ENCODE assay signal across 19 cellular contexts in the genomic region with DNA sequence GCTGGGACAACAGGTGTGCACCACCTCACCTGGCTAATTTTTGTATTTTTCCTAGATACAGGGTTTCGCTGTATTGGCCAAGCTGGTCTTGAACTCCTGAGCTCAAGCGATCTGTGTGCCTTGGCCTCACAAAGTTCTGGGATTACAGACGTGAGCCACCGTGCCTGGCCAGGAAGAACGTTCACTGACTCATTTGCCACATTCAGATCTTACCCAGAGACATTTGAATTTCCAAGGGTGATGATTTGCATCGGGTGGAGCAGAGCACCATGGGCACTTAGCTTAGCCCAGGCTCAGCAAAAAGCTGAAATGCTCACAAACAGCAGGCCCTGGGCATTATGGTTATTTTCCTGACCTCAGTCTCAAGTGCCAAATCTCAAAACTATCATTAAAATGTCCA. TPM values are rescaled to one million over a fixed set of nuclear protein-coding genes. Genes with fewer than 3 reads are reported as not detected.
"Had no signal": no experiment of that assay in that cellular context is flagged by ENCODE, and none has a peak within 500 bp of the region (broad histone marks: within the 10 kb centered on the region; RNA-seq: fewer than 3 reads in every experiment).

No MANE protein-coding gene starts in this region.

- FAIRE-seq: endothelial cell of umbilical vein, pancreas had no signal

- H3K4me3 Mint-ChIP-seq: activated CD4-positive, alpha-beta T cell treated with anti-CD3 and anti-CD28 coated beads, Interleukin-2, amount 10 ng/mL, durations not matched to agents 24 days and 14 days; activated CD8-positive, alpha-beta T cell treated with anti-CD3 and anti-CD28 coated beads, Interleukin-2, amount 10 ng/mL, durations not matched to agents 7 days and 5 days; activated naive CD4-positive, alpha-beta T cell treated with anti-CD3 and anti-CD28 coated beads, Interleukin-2, amount 10 ng/mL, durations not matched to agents 7 days and 5 days; activated T-cell treated with anti-CD3 and anti-CD28 coated beads, Interleukin-2, amount 50 U/mL, for 24 hours; immature natural killer cell; naive thymus-derived CD4-positive, alpha-beta T cell; stimulated activated naive B cell treated with anti-CD40 and anti-IgM and Interleukin-4, amounts not matched to agents 10 μg/mL and 1 μg/mL and 100 μg/mL, for 72 hours; T-helper 2 cell treated with Interferon-gamma antibody and Interleukin-4, amounts not matched to agents 5 μg/mL and 100 μg/mL, for 36 hours had no signal

- H3K36me3 Mint-ChIP-seq: activated naive CD4-positive, alpha-beta T cell treated with anti-CD3 and anti-CD28 coated beads, Interleukin-2, amount 10 ng/mL, durations not matched to agents 7 days and 5 days; immature natural killer cell; naive thymus-derived CD4-positive, alpha-beta T cell; stimulated activated naive B cell treated with anti-CD40 and anti-IgM and Interleukin-4, amounts not matched to agents 10 μg/mL and 1 μg/mL and 100 μg/mL, for 72 hours had no signal

- DNase-seq: activated CD4-positive, alpha-beta T cell treated with anti-CD3 and anti-CD28 coated beads, Interleukin-2, amount 10 ng/mL, durations not matched to agents 24 days and 14 days; activated CD8-positive, alpha-beta T cell treated with anti-CD3 and anti-CD28 coated beads, Interleukin-2, amount 10 ng/mL, durations not matched to agents 7 days and 5 days; activated naive CD4-positive, alpha-beta T cell treated with anti-CD3 and anti-CD28 coated beads, Interleukin-2, amount 10 ng/mL, durations not matched to agents 7 days and 5 days; activated T-cell treated with anti-CD3 and anti-CD28 coated beads, Interleukin-2, amount 50 U/mL, for 24 hours; cortex of kidney; effector CD4-positive, alpha-beta T cell; immature natural killer cell; mesenchymal stem cell; mucosa of descending colon; naive thymus-derived CD4-positive, alpha-beta T cell; right lobe of liver; stimulated activated naive B cell treated with anti-CD40 and anti-IgM and Interleukin-4, amounts not matched to agents 10 μg/mL and 1 μg/mL and 100 μg/mL, for 72 hours had no signal

- H3K27ac ChIP-seq: ascending aorta, pancreas, right lobe of liver, spleen, thoracic aorta had no signal

- H3K27me3 ChIP-seq: ascending aorta, pancreas, right lobe of liver had no signal

- H3K4me3 ChIP-seq: ascending aorta, mucosa of descending colon, pancreas, right lobe of liver, spleen, thoracic aorta had no signal

- H3K4me1 Mint-ChIP-seq: activated CD4-positive, alpha-beta T cell treated with anti-CD3 and anti-CD28 coated beads, Interleukin-2, amount 10 ng/mL, durations not matched to agents 24 days and 14 days had no signal

- H3K9me3 Mint-ChIP-seq: activated CD4-positive, alpha-beta T cell treated with anti-CD3 and anti-CD28 coated beads, Interleukin-2, amount 10 ng/mL, durations not matched to agents 24 days and 14 days; activated naive CD4-positive, alpha-beta T cell treated with anti-CD3 and anti-CD28 coated beads, Interleukin-2, amount 10 ng/mL, durations not matched to agents 7 days and 5 days; activated T-cell treated with anti-CD3 and anti-CD28 coated beads, Interleukin-2, amount 50 U/mL, for 24 hours; activated T-helper 2 cell treated with anti-CD3 and anti-CD28 coated beads, Interferon-gamma antibody, Interleukin-2, Interleukin-4, amounts not matched to agents 10 μg/mL and 5 μg/mL and 100 μg/mL, durations not matched to agents 14 hours and 24 hours and 36 hours; immature natural killer cell; stimulated activated naive B cell treated with anti-CD40 and anti-IgM and Interleukin-4, amounts not matched to agents 10 μg/mL and 1 μg/mL and 100 μg/mL, for 72 hours; T-helper 2 cell treated with Interferon-gamma antibody and Interleukin-4, amounts not matched to agents 5 μg/mL and 100 μg/mL, for 36 hours had no signal

- H3K27ac Mint-ChIP-seq: activated CD4-positive, alpha-beta T cell treated with anti-CD3 and anti-CD28 coated beads, Interleukin-2, amount 10 ng/mL, durations not matched to agents 24 days and 14 days; activated CD8-positive, alpha-beta T cell treated with anti-CD3 and anti-CD28 coated beads, Interleukin-2, amount 10 ng/mL, durations not matched to agents 7 days and 5 days; activated naive CD4-positive, alpha-beta T cell treated with anti-CD3 and anti-CD28 coated beads, Interleukin-2, amount 10 ng/mL, durations not matched to agents 7 days and 5 days; activated T-cell treated with anti-CD3 and anti-CD28 coated beads, Interleukin-2, amount 50 U/mL, for 24 hours; activated T-helper 2 cell treated with anti-CD3 and anti-CD28 coated beads, Interferon-gamma antibody, Interleukin-2, Interleukin-4, amounts not matched to agents 10 μg/mL and 5 μg/mL and 100 μg/mL, durations not matched to agents 14 hours and 24 hours and 36 hours; immature natural killer cell; naive thymus-derived CD4-positive, alpha-beta T cell; stimulated activated naive B cell treated with anti-CD40 and anti-IgM and Interleukin-4, amounts not matched to agents 10 μg/mL and 1 μg/mL and 100 μg/mL, for 72 hours; T-helper 2 cell treated with Interferon-gamma antibody and Interleukin-4, amounts not matched to agents 5 μg/mL and 100 μg/mL, for 36 hours had no signal

- H3K36me3 ChIP-seq: ascending aorta, pancreas, right lobe of liver, spleen, thoracic aorta had no signal

- H3K9me3 ChIP-seq: ascending aorta, mucosa of descending colon, pancreas, right lobe of liver, spleen, thoracic aorta had no signal

- H3K4me1 ChIP-seq: ascending aorta, pancreas, right lobe of liver had no signal

RNA-seq across cellular contexts. Expression of a gene that starts 14.5 kb away (rescaled TPM):
- total RNA-seq: ascending aorta had no signal
